8 cellular contexts compared by ENCODE assay signal in genomic region chr12:56720696-56721615, GRCh38. TPM values are rescaled to one million over a fixed set of nuclear protein-coding genes. Genes with fewer than 3 reads are reported as not detected.
A peak's percentile ranks its signal among the peaks of the same experiment; 100 is the strongest.
DNase-seq lines count a peak whose midpoint lies in the region; ATAC-seq, FAIRE-seq and TF ChIP-seq lines count a peak whose summit lies in the region.
"Had no signal": no experiment of that assay in that cellular context is flagged by ENCODE, and none has a peak within 500 bp of the region (broad histone marks: within the 10 kb centered on the region; RNA-seq: fewer than 3 reads in every experiment).

No MANE protein-coding gene starts in this region.

- H3K36me3 ChIP-seq in GM23248 (ENCODE audit: low read depth) (peaks cover 16% of the 10 kb centered on the region), OCI-LY1 (ENCODE audit: insufficient read depth, low read length) (peaks cover 85% of the 10 kb centered on the region), endocrine pancreas (ENCODE audit: control insufficient read depth, insufficient read depth, low read length) (no peaks in the 10 kb centered on the region), sigmoid colon (peaks cover 6 to 47% (median 16%) of the 10 kb centered on the region in 4 donors)

- H3K9me2 ChIP-seq in GM23248 (ENCODE audit: insufficient read depth) (no peaks in the 10 kb centered on the region), OCI-LY1 (ENCODE audit: low read depth, low read length) (no peaks in the 10 kb centered on the region)

- H3K9ac ChIP-seq in GM23248 (peak overlapping the region; percentile 99; the same call in 1 of the 2 replicates), OCI-LY1 (ENCODE audit: low read length) (no peak overlapping the region), endocrine pancreas (ENCODE audit: control insufficient read depth, insufficient read depth, low read length) (no peak overlapping the region)

- H3K27me3 ChIP-seq in GM23248 (replicated peaks; ENCODE audit: insufficient read depth): no peaks in the 10 kb centered on the region
- no peaks in the 10 kb centered on the region for H3K27me3 ChIP-seq in OCI-LY1 (ENCODE audit: insufficient read depth, low read length)
- no peaks in the 10 kb centered on the region for H3K27me3 ChIP-seq in endocrine pancreas (ENCODE audit: control insufficient read depth, insufficient read depth, low read length)
- H3K27me3 ChIP-seq in sigmoid colon: no peaks in the 10 kb centered on the region

- intact Hi-C loops in sigmoid colon (cut with DNase I): no loop called here

- H3K4me1 ChIP-seq in GM23248 (ENCODE audit: insufficient read depth): peaks cover 34% of the 10 kb centered on the region
- peaks cover 44% of the 10 kb centered on the region for H3K4me1 ChIP-seq in OCI-LY1 (ENCODE audit: insufficient read depth, low read length, severe bottlenecking)
- H3K4me1 ChIP-seq in endocrine pancreas (ENCODE audit: control insufficient read depth, insufficient read depth, low read length): peaks cover 15% of the 10 kb centered on the region
- peaks cover 0 to 85% (median 78%) of the 10 kb centered on the region in 4 donors for H3K4me1 ChIP-seq in sigmoid colon

- no peak for TF ChIP-seq POLR2A in sigmoid colon (IDR thresholded peaks at IDR 0.05)

- peak overlapping the region; percentile 90 for H3K27ac ChIP-seq in GM23248
- peak overlapping the region; percentile 7 for H3K27ac ChIP-seq in OCI-LY1 (ENCODE audit: low read depth, low read length, poor library complexity, severe bottlenecking)
- peak overlapping the region; percentile 7 to 89 (median 32) for H3K27ac ChIP-seq in sigmoid colon

- no peak overlapping the region for H2AFZ ChIP-seq in GM23248
- H2AFZ ChIP-seq in OCI-LY1 (ENCODE audit: low read length): no peak overlapping the region

- in situ Hi-C loops in GM23248 (cut with MboI): no loop called here

- FAIRE-seq in D721Med (lab: Jason Lieb, UNC): no peak

- H3K4me3 ChIP-seq in GM23248 (0 out of 2 replicates have a peak overlapping the region, but pooled peaks have one; percentile 95), OCI-LY1 (ENCODE audit: low read depth, low read length, poor library complexity, severe bottlenecking) (no peak overlapping the region), endocrine pancreas (ENCODE audit: control insufficient read depth, insufficient read depth, low read length) (peak overlapping the region; percentile 20), sigmoid colon (peak overlapping the region in 1 of 4 donors; percentile 97)

- 56 to 81% methylated on average over 3 of the region's 3 CpGs for WGBS in GM23248 (ENCODE audit: low coverage in 1 of 2, low lambda C conversion rate in 2 of 2, missing lambda C conversion rate in 2 of 2), 2 experiments
- 66 to 77% methylated on average over 3 of the region's 3 CpGs for WGBS in sigmoid colon, 2 donors

- no peak for TF ChIP-seq CTCF in OCI-LY1 (IDR thresholded peaks at IDR 0.05; ENCODE audit: low read length)
- TF ChIP-seq CTCF in sigmoid colon (IDR thresholded peaks at IDR 0.05): no peak
- TF ChIP-seq CTCF in D721Med (IDR thresholded peaks at IDR 0.05; ENCODE audit: insufficient read depth, missing control alignments): no peak

- H3K79me2 ChIP-seq in GM23248 (ENCODE audit: insufficient read depth): peaks cover 91% of the 10 kb centered on the region
- peaks cover 65% of the 10 kb centered on the region for H3K79me2 ChIP-seq in OCI-LY1 (ENCODE audit: insufficient read depth, low read length)

- H3K4me2 ChIP-seq in GM23248 (ENCODE audit: unreplicated experiment): peak overlapping the region; percentile 95
- H3K4me2 ChIP-seq in OCI-LY1 (ENCODE audit: low read length): peak overlapping the region; percentile 80

- DNase-seq in GM23248: no peak
- no peak for DNase-seq in sigmoid colon
- no peak for DNase-seq in DMS 273 (lab: John Stamatoyannopoulos, UW; ENCODE audit: unreplicated experiment)
- DNase-seq in D721Med (ENCODE audit: insufficient read length, low spot score): no peak

- ATAC-seq in HG03439 (IDR thresholded peaks at IDR 0.05; ENCODE audit: unreplicated experiment): no peak

- H4K20me1 ChIP-seq in GM23248 (ENCODE audit: insufficient read depth): peaks cover 31% of the 10 kb centered on the region
- peaks cover 5% of the 10 kb centered on the region for H4K20me1 ChIP-seq in OCI-LY1 (ENCODE audit: insufficient read depth, low read length)

- TF ChIP-seq EP300 in sigmoid colon (IDR thresholded peaks at IDR 0.05): no peak

- no peaks in the 10 kb centered on the region for H3K9me3 ChIP-seq in GM23248 (ENCODE audit: low read depth)
- H3K9me3 ChIP-seq in OCI-LY1 (ENCODE audit: low read length): no peaks in the 10 kb centered on the region
- H3K9me3 ChIP-seq in endocrine pancreas (ENCODE audit: control insufficient read depth, low read length): no peaks in the 10 kb centered on the region
- H3K9me3 ChIP-seq in sigmoid colon: no peaks in the 10 kb centered on the region

- peaks cover 36% of the 10 kb centered on the region for H3F3A ChIP-seq in GM23248 (ENCODE audit: insufficient read depth)
- H3F3A ChIP-seq in OCI-LY1 (ENCODE audit: insufficient read depth, low read length): no peaks in the 10 kb centered on the region

RNA-seq across cellular contexts. Expression of gene NACA, which starts 4.1 kb away (rescaled TPM):
- 624 and 672 TPM in 2 replicates for total RNA-seq in GM23248 (2014; rRNA removed; shearing (Covaris generic))
- polyA plus RNA-seq in GM23248 (2016; fragmentation: Nextera tagmentation; extraction: Ambion mirVana) (759 and 762 TPM in 2 replicates), sigmoid colon (1,000 to 10,000 TPM; 1,639 to 2,405 (median 1,646) TPM)
- total RNA-seq in sigmoid colon: 1,000 to 10,000 TPM; 1,056 to 1,536 (median 1,356) TPM

RNA-seq across cellular contexts. Expression of gene PRIM1, which starts 31.2 kb away (rescaled TPM):
- 6.1 and 7.6 TPM in 2 replicates for total RNA-seq in GM23248 (2014; rRNA removed; shearing (Covaris generic))
- 5.3 and 8.7 TPM in 2 replicates for polyA plus RNA-seq in GM23248 (2016; fragmentation: Nextera tagmentation; extraction: Ambion mirVana)
- total RNA-seq in sigmoid colon: 1 to 10 TPM; 3.9 to 7.5 (median 6.5) TPM
- polyA plus RNA-seq in sigmoid colon: 10 to 100 TPM in 1 of 3 donors, 1 to 10 TPM in 2; 2.4 to 11.0 (median 5.3) TPM

RNA-seq across cellular contexts. Expression of gene PTGES3, which starts 32.9 kb away (rescaled TPM):
- 79.9 and 89.2 TPM in 2 replicates for total RNA-seq in GM23248 (2014; rRNA removed; shearing (Covaris generic))
- polyA plus RNA-seq in GM23248 (2016; fragmentation: Nextera tagmentation; extraction: Ambion mirVana) (237 and 245 TPM in 2 replicates), sigmoid colon (100 to 1,000 TPM; 179 to 209 (median 185) TPM)
- 100 to 1,000 TPM in 3 of 4 donors, 10 to 100 TPM in 1; 92.8 to 156 (median 120) TPM for total RNA-seq in sigmoid colon

RNA-seq across cellular contexts. Expression of gene HSD17B6, which starts 42.2 kb away (rescaled TPM):
- 0.22 and 4.3 TPM in 2 replicates for total RNA-seq in GM23248 (2014; rRNA removed; shearing (Covaris generic))
- 0.51 and 0.94 TPM in 2 replicates for polyA plus RNA-seq in GM23248 (2016; fragmentation: Nextera tagmentation; extraction: Ambion mirVana)
- total RNA-seq in sigmoid colon: 10 to 100 TPM; 31.0 to 69.2 (median 55.8) TPM
- polyA plus RNA-seq in sigmoid colon: 1 to 10 TPM in 2 of 3 donors, under 1 TPM in 1; 0.92 to 3.5 (median 1.2) TPM
- total RNA-seq: lung microvascular endothelial cell had no signal

Comparison
In these comparisons a context has a peak if more than half of its experiments do, and no peak if none do; other contexts are left out.
1. H3K27ac ChIP-seq: peak in every context shown above with its lines; median percentile 90 in GM23248; 32 in sigmoid colon; 7 in OCI-LY1.